ENCODE assay signal across 2 cellular contexts in the genomic region with DNA sequence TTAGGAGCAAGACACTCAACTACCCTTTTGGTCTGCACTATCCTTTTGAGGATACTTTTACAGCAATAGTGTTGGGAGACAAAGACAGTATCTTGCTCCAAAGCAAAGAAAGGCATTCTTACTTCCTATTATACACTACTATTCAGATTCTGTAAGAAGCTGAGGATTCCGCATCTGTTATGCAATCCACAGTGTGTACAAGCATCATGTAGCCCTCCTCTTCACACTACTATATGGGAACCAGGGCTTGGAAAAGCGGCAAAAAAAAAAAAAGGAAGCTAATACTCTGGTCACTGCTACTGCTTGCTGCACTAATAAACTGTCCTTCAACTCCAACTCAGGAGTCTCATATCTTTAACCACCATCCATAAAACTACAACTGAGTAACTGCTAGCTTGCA.
TF ChIP-seq lines count a peak whose summit lies in the region.

No MANE protein-coding gene starts in this region.

TF ChIP-seq in GM12891, 5 proteins besides CTCF, POLR2A, EP300 and RAD21:
- TF ChIP-seq POLR2AphosphoS5 (IDR thresholded peaks at IDR 0.05; ENCODE audit: low read depth, low read length) (no peak), TAF1 (IDR thresholded peaks at IDR 0.05; ENCODE audit: low read depth, low read length) (no peak), POU2F2 (IDR thresholded peaks at IDR 0.05; ENCODE audit: low read depth, low read length) (no peak), SPI1 (IDR thresholded peaks at IDR 0.05; ENCODE audit: low read depth, low read length) (no peak), PAX5 (IDR thresholded peaks at IDR 0.05; ENCODE audit: insufficient read depth, low read length, severe bottlenecking) (no peak)

TF ChIP-seq in K562, 482 proteins besides CTCF, POLR2A, EP300 and RAD21:
- TF ChIP-seq, protein P1, sequence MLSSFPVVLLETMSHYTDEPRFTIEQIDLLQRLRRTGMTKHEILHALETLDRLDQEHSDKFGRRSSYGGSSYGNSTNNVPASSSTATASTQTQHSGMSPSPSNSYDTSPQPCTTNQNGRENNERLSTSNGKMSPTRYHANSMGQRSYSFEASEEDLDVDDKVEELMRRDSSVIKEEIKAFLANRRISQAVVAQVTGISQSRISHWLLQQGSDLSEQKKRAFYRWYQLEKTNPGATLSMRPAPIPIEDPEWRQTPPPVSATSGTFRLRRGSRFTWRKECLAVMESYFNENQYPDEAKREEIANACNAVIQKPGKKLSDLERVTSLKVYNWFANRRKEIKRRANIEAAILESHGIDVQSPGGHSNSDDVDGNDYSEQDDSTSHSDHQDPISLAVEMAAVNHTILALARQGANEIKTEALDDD (IDR thresholded peaks at IDR 0.05) = peak; percentile 34; the same call in 1 of the 2 replicates
- TF ChIP-seq, protein P2, sequence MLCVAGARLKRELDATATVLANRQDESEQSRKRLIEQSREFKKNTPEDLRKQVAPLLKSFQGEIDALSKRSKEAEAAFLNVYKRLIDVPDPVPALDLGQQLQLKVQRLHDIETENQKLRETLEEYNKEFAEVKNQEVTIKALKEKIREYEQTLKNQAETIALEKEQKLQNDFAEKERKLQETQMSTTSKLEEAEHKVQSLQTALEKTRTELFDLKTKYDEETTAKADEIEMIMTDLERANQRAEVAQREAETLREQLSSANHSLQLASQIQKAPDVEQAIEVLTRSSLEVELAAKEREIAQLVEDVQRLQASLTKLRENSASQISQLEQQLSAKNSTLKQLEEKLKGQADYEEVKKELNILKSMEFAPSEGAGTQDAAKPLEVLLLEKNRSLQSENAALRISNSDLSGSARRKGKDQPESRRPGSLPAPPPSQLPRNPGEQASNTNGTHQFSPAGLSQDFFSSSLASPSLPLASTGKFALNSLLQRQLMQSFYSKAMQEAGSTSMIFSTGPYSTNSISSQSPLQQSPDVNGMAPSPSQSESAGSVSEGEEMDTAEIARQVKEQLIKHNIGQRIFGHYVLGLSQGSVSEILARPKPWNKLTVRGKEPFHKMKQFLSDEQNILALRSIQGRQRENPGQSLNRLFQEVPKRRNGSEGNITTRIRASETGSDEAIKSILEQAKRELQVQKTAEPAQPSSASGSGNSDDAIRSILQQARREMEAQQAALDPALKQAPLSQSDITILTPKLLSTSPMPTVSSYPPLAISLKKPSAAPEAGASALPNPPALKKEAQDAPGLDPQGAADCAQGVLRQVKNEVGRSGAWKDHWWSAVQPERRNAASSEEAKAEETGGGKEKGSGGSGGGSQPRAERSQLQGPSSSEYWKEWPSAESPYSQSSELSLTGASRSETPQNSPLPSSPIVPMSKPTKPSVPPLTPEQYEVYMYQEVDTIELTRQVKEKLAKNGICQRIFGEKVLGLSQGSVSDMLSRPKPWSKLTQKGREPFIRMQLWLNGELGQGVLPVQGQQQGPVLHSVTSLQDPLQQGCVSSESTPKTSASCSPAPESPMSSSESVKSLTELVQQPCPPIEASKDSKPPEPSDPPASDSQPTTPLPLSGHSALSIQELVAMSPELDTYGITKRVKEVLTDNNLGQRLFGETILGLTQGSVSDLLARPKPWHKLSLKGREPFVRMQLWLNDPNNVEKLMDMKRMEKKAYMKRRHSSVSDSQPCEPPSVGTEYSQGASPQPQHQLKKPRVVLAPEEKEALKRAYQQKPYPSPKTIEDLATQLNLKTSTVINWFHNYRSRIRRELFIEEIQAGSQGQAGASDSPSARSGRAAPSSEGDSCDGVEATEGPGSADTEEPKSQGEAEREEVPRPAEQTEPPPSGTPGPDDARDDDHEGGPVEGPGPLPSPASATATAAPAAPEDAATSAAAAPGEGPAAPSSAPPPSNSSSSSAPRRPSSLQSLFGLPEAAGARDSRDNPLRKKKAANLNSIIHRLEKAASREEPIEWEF (CRISPR knock-in tag; IDR thresholded peaks at IDR 0.05) = no peak
